9 cellular contexts compared by ENCODE assay signal in genomic region chr9:112754578-112754977, GRCh38. TPM values are rescaled to one million over a fixed set of nuclear protein-coding genes. Genes with fewer than 3 reads are reported as not detected.
A peak's percentile ranks its signal among the peaks of the same experiment; 100 is the strongest.
DNase-seq lines count a peak whose midpoint lies in the region; ATAC-seq and TF ChIP-seq lines count a peak whose summit lies in the region.
"Had no signal": no experiment of that assay in that cellular context is flagged by ENCODE, and none has a peak within 500 bp of the region (broad histone marks: within the 10 kb centered on the region; RNA-seq: fewer than 3 reads in every experiment).

No MANE protein-coding gene starts in this region.

- no peak overlapping the region for H3K4me3 ChIP-seq in vagina

- intact Hi-C loops in vagina (cut with DNase I), result no loop called here

- peaks cover 76% of the 10 kb centered on the region for H3K4me1 Mint-ChIP-seq in activated naive CD4-positive, alpha-beta T cell treated with anti-CD3 and anti-CD28 coated beads, Interleukin-2, amount 50 U/mL, for 24 hours
- peaks cover 66% of the 10 kb centered on the region for H3K4me1 Mint-ChIP-seq in T-helper 17 cell
- peaks cover 26% of the 10 kb centered on the region for H3K4me1 Mint-ChIP-seq in type B pancreatic cell (ENCODE audit: unreplicated experiment)

- H3K27ac Mint-ChIP-seq in activated naive CD4-positive, alpha-beta T cell treated with anti-CD3 and anti-CD28 coated beads, Interleukin-2, amount 50 U/mL, for 24 hours, result peak overlapping the region; percentile 0
- H3K27ac Mint-ChIP-seq in T-helper 17 cell (peak overlapping the region; percentile 92), type B pancreatic cell (peak overlapping the region; percentile 2)

- TF ChIP-seq CTCF in type B pancreatic cell (conservative IDR thresholded peaks at IDR 0.05) (no peak), vagina (IDR thresholded peaks at IDR 0.05) (no peak)

- H3K36me3 ChIP-seq in vagina, result no peaks in the 10 kb centered on the region

- DNase-seq in activated naive CD4-positive, alpha-beta T cell treated with Interleukin-2 at 50 U/mL for 16 hours, result no peak
- no peak for DNase-seq in T-helper 17 cell
- peak; percentile 33 for DNase-seq in fibroblast of peridontal ligament (ENCODE audit: extremely low read depth)
- DNase-seq in type B pancreatic cell (ENCODE audit: extremely low spot score, unreplicated experiment), result no peak
- DNase-seq in NCI-H1436 (lab: John Stamatoyannopoulos, UW), result no peak
- no peak for DNase-seq in vagina (ENCODE audit: extremely low spot score in 2 of 2)
- no peak for DNase-seq in glomerular visceral epithelial cell (ENCODE audit: extremely low spot score)
- DNase-seq: cerebellar nuclear complex had no signal

- no peak overlapping the region for H3K27ac ChIP-seq in vagina

- peak overlapping the region; percentile 39 for H3K4me3 Mint-ChIP-seq in activated naive CD4-positive, alpha-beta T cell treated with anti-CD3 and anti-CD28 coated beads, Interleukin-2, amount 50 U/mL, for 24 hours
- peak overlapping the region; percentile 70 for H3K4me3 Mint-ChIP-seq in T-helper 17 cell
- peak overlapping the region; percentile 16 for H3K4me3 Mint-ChIP-seq in type B pancreatic cell

- peak; percentile 55 for ATAC-seq in T-helper 17 cell

- H3K9me3 Mint-ChIP-seq in activated naive CD4-positive, alpha-beta T cell treated with anti-CD3 and anti-CD28 coated beads, Interleukin-2, amount 50 U/mL, for 24 hours, result no peaks in the 10 kb centered on the region
- H3K9me3 Mint-ChIP-seq in type B pancreatic cell, result no peaks in the 10 kb centered on the region

- peaks cover 64% of the 10 kb centered on the region for H3K4me1 ChIP-seq in vagina

- no peaks in the 10 kb centered on the region for H3K27me3 Mint-ChIP-seq in activated naive CD4-positive, alpha-beta T cell treated with anti-CD3 and anti-CD28 coated beads, Interleukin-2, amount 50 U/mL, for 24 hours
- no peaks in the 10 kb centered on the region for H3K27me3 Mint-ChIP-seq in T-helper 17 cell
- H3K27me3 Mint-ChIP-seq in type B pancreatic cell, result peaks cover 2% of the 10 kb centered on the region

- H3K36me3 Mint-ChIP-seq in activated naive CD4-positive, alpha-beta T cell treated with anti-CD3 and anti-CD28 coated beads, Interleukin-2, amount 50 U/mL, for 24 hours, result no peaks in the 10 kb centered on the region
- H3K36me3 Mint-ChIP-seq in T-helper 17 cell (ENCODE audit: low read depth) (no peaks in the 10 kb centered on the region), type B pancreatic cell (no peaks in the 10 kb centered on the region)

- no peak for TF ChIP-seq POLR2A in vagina (IDR thresholded peaks at IDR 0.05)

- no peaks in the 10 kb centered on the region for H3K27me3 ChIP-seq in vagina

- H3K9me3 ChIP-seq in T-helper 17 cell (ENCODE audit: control insufficient read depth, low read length, poor library complexity, severe bottlenecking), result no peaks in the 10 kb centered on the region
- no peaks in the 10 kb centered on the region for H3K9me3 ChIP-seq in vagina

RNA-seq across cellular contexts. Expression of gene SNX30, which starts 4.0 kb away (rescaled TPM):
- 1 to 10 TPM; 7.7 to 9.3 TPM for total RNA-seq in T-helper 17 cell
- 7.7 and 10.6 TPM in 2 replicates for total RNA-seq in type B pancreatic cell (ENCODE audit: low replicate concordance)
- 7.9 TPM for total RNA-seq in vagina

RNA-seq across cellular contexts. Expression of gene INIP, which starts 36.7 kb away (rescaled TPM):
- total RNA-seq in T-helper 17 cell (10 to 100 TPM; 13.6 to 15.5 TPM), type B pancreatic cell (ENCODE audit: low replicate concordance) (30.5 and 34.5 TPM in 2 replicates), vagina (19.9 TPM)

Comparison
In these comparisons a context has a peak if more than half of its experiments do, and no peak if none do; other contexts are left out.
1. H3K27ac Mint-ChIP-seq: peak in every context shown above with its lines; median percentile 92 in T-helper 17 cell; 2 in type B pancreatic cell; 0 in activated naive CD4-positive, alpha-beta T cell treated with anti-CD3 and anti-CD28 coated beads, Interleukin-2, amount 50 U/mL, for 24 hours.
2. H3K4me3 Mint-ChIP-seq: peak in every context shown above with its lines; median percentile 70 in T-helper 17 cell; 39 in activated naive CD4-positive, alpha-beta T cell treated with anti-CD3 and anti-CD28 coated beads, Interleukin-2, amount 50 U/mL, for 24 hours; 16 in type B pancreatic cell.